ENCODE assay signal across 2 cellular contexts in genomic region chr10:108049668-108050067, GRCh38.
TF ChIP-seq lines count a peak whose summit lies in the region.

No MANE protein-coding gene starts in this region.

TF ChIP-seq in GM23338, 12 proteins besides CTCF, POLR2A, EP300 and RAD21:
- no peak for TF ChIP-seq NANOG (IDR thresholded peaks at IDR 0.05; ENCODE audit: borderline replicate concordance)
- TF ChIP-seq, protein P1, sequence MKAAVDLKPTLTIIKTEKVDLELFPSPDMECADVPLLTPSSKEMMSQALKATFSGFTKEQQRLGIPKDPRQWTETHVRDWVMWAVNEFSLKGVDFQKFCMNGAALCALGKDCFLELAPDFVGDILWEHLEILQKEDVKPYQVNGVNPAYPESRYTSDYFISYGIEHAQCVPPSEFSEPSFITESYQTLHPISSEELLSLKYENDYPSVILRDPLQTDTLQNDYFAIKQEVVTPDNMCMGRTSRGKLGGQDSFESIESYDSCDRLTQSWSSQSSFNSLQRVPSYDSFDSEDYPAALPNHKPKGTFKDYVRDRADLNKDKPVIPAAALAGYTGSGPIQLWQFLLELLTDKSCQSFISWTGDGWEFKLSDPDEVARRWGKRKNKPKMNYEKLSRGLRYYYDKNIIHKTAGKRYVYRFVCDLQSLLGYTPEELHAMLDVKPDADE (IDR thresholded peaks at IDR 0.05), result no peak
- TF ChIP-seq, protein P2, sequence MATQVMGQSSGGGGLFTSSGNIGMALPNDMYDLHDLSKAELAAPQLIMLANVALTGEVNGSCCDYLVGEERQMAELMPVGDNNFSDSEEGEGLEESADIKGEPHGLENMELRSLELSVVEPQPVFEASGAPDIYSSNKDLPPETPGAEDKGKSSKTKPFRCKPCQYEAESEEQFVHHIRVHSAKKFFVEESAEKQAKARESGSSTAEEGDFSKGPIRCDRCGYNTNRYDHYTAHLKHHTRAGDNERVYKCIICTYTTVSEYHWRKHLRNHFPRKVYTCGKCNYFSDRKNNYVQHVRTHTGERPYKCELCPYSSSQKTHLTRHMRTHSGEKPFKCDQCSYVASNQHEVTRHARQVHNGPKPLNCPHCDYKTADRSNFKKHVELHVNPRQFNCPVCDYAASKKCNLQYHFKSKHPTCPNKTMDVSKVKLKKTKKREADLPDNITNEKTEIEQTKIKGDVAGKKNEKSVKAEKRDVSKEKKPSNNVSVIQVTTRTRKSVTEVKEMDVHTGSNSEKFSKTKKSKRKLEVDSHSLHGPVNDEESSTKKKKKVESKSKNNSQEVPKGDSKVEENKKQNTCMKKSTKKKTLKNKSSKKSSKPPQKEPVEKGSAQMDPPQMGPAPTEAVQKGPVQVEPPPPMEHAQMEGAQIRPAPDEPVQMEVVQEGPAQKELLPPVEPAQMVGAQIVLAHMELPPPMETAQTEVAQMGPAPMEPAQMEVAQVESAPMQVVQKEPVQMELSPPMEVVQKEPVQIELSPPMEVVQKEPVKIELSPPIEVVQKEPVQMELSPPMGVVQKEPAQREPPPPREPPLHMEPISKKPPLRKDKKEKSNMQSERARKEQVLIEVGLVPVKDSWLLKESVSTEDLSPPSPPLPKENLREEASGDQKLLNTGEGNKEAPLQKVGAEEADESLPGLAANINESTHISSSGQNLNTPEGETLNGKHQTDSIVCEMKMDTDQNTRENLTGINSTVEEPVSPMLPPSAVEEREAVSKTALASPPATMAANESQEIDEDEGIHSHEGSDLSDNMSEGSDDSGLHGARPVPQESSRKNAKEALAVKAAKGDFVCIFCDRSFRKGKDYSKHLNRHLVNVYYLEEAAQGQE (IDR thresholded peaks at IDR 0.05; ENCODE audit: unreplicated experiment), result no peak
- TF ChIP-seq EZH2 (IDR thresholded peaks at IDR 0.05; ENCODE audit: low read depth, unreplicated experiment), result no peak
- TF ChIP-seq ZNF462 (CRISPR knock-in tag; IDR thresholded peaks at IDR 0.05), result no peak
- TF ChIP-seq ZNF331 (CRISPR knock-in tag; IDR thresholded peaks at IDR 0.05; ENCODE audit: low read depth), result no peak
- no peak for TF ChIP-seq STAT1 (IDR thresholded peaks at IDR 0.05; ENCODE audit: unreplicated experiment)
- no peak for TF ChIP-seq POLR2AphosphoS5 (IDR thresholded peaks at IDR 0.05; ENCODE audit: low read depth)
- TF ChIP-seq JUNB (IDR thresholded peaks at IDR 0.05; ENCODE audit: unreplicated experiment), result no peak
- no peak for TF ChIP-seq CREB1 (CRISPR knock-in tag; IDR thresholded peaks at IDR 0.05; ENCODE audit: low read depth)
- TF ChIP-seq ZNF114 (CRISPR knock-in tag; IDR thresholded peaks at IDR 0.05), result no peak

TF ChIP-seq in GM12878, 131 proteins besides CTCF, POLR2A, EP300 and RAD21 (continues in another document):
- TF ChIP-seq RUNX3 (IDR thresholded peaks at IDR 0.05; ENCODE audit: low read length) (peak; percentile 90), EZH2 (IDR thresholded peaks at IDR 0.05; ENCODE audit: borderline replicate concordance, control insufficient read depth, low read depth, low read length) (no peak), RB1 (IDR thresholded peaks at IDR 0.05; ENCODE audit: borderline replicate concordance) (no peak), PRDM15 (CRISPR knock-in tag; IDR thresholded peaks at IDR 0.05) (no peak), HDAC6 (IDR thresholded peaks at IDR 0.05; ENCODE audit: unreplicated experiment) (no peak), FOXK2 (IDR thresholded peaks at IDR 0.05) (no peak), SREBF1 (IDR thresholded peaks at IDR 0.05; ENCODE audit: low read length) (no peak), ZBTB4 (CRISPR knock-in tag; IDR thresholded peaks at IDR 0.05) (no peak), NR2C1 (IDR thresholded peaks at IDR 0.05) (no peak), CBFB (IDR thresholded peaks at IDR 0.05; ENCODE audit: low read depth) (0 out of 2 replicates have a peak, but pooled peaks have one; percentile 16), ZZZ3 (IDR thresholded peaks at IDR 0.05; ENCODE audit: control insufficient read depth, insufficient read length, low read depth) (no peak), TCF7 (IDR thresholded peaks at IDR 0.05; ENCODE audit: borderline replicate concordance) (no peak), PAX5 (IDR thresholded peaks at IDR 0.05; ENCODE audit: borderline replicate concordance, low read depth, low read length) (no peak), SKIL (IDR thresholded peaks at IDR 0.05; ENCODE audit: low read depth, poor library complexity, severe bottlenecking) (peak; percentile 65), PAX8 (IDR thresholded peaks at IDR 0.05) (no peak), IKZF1 (conservative IDR thresholded peaks at IDR 0.05) (0 out of 2 replicates have a peak, but pooled peaks have one; percentile 25), KAT2A (conservative IDR thresholded peaks at IDR 0.05; ENCODE audit: control insufficient read depth, low read depth, low read length) (no peak), BCL11A (IDR thresholded peaks at IDR 0.05; ENCODE audit: low read depth, low read length) (no peak), SMAD1 (IDR thresholded peaks at IDR 0.05; ENCODE audit: low read depth, partially characterized antibody) (no peak), TARDBP (IDR thresholded peaks at IDR 0.05; ENCODE audit: borderline replicate concordance) (no peak), POLR2AphosphoS5 (IDR thresholded peaks at IDR 0.05; ENCODE audit: low read length) (no peak), MLLT1 (IDR thresholded peaks at IDR 0.05) (0 out of 2 replicates have a peak, but pooled peaks have one; percentile 18), NBN (IDR thresholded peaks at IDR 0.05) (0 out of 2 replicates have a peak, but pooled peaks have one; percentile 13), SMC3 (IDR thresholded peaks at IDR 0.05; ENCODE audit: borderline replicate concordance, low read length) (no peak), NR2C2 (IDR thresholded peaks at IDR 0.05; ENCODE audit: borderline replicate concordance, control insufficient read depth, insufficient read length, low read depth) (no peak), ZBED1 (IDR thresholded peaks at IDR 0.05; ENCODE audit: borderline replicate concordance) (no peak), SIX5 (IDR thresholded peaks at IDR 0.05; ENCODE audit: low read depth, low read length, severe bottlenecking) (no peak)
- TF ChIP-seq, protein P3, sequence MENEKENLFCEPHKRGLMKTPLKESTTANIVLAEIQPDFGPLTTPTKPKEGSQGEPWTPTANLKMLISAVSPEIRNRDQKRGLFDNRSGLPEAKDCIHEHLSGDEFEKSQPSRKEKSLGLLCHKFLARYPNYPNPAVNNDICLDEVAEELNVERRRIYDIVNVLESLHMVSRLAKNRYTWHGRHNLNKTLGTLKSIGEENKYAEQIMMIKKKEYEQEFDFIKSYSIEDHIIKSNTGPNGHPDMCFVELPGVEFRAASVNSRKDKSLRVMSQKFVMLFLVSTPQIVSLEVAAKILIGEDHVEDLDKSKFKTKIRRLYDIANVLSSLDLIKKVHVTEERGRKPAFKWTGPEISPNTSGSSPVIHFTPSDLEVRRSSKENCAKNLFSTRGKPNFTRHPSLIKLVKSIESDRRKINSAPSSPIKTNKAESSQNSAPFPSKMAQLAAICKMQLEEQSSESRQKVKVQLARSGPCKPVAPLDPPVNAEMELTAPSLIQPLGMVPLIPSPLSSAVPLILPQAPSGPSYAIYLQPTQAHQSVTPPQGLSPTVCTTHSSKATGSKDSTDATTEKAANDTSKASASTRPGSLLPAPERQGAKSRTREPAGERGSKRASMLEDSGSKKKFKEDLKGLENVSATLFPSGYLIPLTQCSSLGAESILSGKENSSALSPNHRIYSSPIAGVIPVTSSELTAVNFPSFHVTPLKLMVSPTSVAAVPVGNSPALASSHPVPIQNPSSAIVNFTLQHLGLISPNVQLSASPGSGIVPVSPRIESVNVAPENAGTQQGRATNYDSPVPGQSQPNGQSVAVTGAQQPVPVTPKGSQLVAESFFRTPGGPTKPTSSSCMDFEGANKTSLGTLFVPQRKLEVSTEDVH (IDR thresholded peaks at IDR 0.05; ENCODE audit: low read depth, partially characterized antibody), result no peak
- TF ChIP-seq, protein P4, sequence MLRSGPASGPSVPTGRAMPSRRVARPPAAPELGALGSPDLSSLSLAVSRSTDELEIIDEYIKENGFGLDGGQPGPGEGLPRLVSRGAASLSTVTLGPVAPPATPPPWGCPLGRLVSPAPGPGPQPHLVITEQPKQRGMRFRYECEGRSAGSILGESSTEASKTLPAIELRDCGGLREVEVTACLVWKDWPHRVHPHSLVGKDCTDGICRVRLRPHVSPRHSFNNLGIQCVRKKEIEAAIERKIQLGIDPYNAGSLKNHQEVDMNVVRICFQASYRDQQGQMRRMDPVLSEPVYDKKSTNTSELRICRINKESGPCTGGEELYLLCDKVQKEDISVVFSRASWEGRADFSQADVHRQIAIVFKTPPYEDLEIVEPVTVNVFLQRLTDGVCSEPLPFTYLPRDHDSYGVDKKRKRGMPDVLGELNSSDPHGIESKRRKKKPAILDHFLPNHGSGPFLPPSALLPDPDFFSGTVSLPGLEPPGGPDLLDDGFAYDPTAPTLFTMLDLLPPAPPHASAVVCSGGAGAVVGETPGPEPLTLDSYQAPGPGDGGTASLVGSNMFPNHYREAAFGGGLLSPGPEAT (IDR thresholded peaks at IDR 0.05; ENCODE audit: low read depth), result peak; percentile 60; the same call in 1 of the 2 replicates
- TF ChIP-seq, protein P5, sequence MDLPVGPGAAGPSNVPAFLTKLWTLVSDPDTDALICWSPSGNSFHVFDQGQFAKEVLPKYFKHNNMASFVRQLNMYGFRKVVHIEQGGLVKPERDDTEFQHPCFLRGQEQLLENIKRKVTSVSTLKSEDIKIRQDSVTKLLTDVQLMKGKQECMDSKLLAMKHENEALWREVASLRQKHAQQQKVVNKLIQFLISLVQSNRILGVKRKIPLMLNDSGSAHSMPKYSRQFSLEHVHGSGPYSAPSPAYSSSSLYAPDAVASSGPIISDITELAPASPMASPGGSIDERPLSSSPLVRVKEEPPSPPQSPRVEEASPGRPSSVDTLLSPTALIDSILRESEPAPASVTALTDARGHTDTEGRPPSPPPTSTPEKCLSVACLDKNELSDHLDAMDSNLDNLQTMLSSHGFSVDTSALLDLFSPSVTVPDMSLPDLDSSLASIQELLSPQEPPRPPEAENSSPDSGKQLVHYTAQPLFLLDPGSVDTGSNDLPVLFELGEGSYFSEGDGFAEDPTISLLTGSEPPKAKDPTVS (IDR thresholded peaks at IDR 0.05; ENCODE audit: low read depth, low read length), result no peak
